In the genomic region with DNA sequence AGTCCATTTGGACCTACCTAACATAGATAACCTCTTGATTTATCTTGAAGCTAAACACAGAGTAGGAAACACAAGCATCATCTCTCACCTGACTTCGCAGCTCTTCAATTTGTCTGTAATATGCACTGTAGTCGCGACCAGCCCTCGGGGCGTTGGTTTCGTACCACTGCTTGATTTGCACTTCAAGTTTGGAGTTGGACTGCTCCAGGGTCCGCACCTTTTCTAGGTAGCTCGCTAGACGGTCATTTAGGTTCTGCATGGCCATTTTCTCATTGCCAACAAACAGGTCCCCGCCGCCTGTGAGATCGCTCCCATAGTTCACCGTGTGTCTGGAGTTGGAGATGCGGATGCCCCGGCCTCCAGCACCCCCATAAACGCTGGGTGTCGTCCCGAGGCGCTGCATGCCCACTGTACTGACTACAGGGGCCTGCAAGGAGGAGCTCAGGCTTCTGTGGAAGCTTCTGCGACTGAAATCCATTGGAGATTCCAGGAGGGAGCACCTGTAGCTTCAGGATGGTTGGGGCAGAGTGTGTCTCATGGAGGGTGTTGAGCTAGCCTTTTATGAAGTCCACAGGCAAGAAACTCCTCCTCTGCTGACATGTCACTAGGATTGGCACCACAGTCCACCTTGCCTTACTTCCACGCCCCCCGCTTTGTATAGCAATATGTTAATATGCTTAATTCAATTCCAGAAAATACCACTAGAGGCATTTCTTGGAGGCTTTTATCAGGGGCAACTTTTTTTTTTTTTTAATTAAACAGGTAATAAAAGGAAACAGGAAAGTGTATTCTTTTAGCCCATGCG, we compare ENCODE assay signal across 14 cellular contexts. TPM values are rescaled to one million over a fixed set of nuclear protein-coding genes. Genes with fewer than 3 reads are reported as not detected.
DNase-seq lines count a peak whose midpoint lies in the region; ATAC-seq and TF ChIP-seq lines count a peak whose summit lies in the region.
"Had no signal": no experiment of that assay in that cellular context is flagged by ENCODE, and none has a peak within 500 bp of the region (broad histone marks: within the 10 kb centered on the region; RNA-seq: fewer than 3 reads in every experiment).

A gene with protein sequence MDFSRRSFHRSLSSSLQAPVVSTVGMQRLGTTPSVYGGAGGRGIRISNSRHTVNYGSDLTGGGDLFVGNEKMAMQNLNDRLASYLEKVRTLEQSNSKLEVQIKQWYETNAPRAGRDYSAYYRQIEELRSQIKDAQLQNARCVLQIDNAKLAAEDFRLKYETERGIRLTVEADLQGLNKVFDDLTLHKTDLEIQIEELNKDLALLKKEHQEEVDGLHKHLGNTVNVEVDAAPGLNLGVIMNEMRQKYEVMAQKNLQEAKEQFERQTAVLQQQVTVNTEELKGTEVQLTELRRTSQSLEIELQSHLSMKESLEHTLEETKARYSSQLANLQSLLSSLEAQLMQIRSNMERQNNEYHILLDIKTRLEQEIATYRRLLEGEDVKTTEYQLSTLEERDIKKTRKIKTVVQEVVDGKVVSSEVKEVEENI (minus strand): TSS at position 535 of the 805 bp plus-strand sequence. CDS start 57 bp downstream, at position 478.

- no peaks in the 10 kb centered on the region for H3K27me3 ChIP-seq in brain microvascular endothelial cell (replicated peaks)
- no peaks in the 10 kb centered on the region for H3K27me3 ChIP-seq in mucosa of stomach (ENCODE audit: control insufficient read depth, insufficient read depth, low read length)

- no peak within 1 kb of the TSS for H3K4me3 Mint-ChIP-seq in Calu3 (ENCODE audit: low read depth, unreplicated experiment)
- H3K4me3 Mint-ChIP-seq: CD8-positive, alpha-beta memory T cell had no signal

- no peak within 1 kb of the TSS for H3K27ac ChIP-seq in brain microvascular endothelial cell
- H3K27ac ChIP-seq: suprapubic skin had no signal

- H3K9ac ChIP-seq in mucosa of stomach (ENCODE audit: low read length) = peak within 1 kb of the TSS; percentile 57

- no peak for DNase-seq in Calu3
- DNase-seq in Jurkat, Clone E6-1 (ENCODE audit: low read depth, low spot score) = peak; percentile 16
- DNase-seq in brain microvascular endothelial cell = no peak
- DNase-seq in glomerular visceral epithelial cell (ENCODE audit: extremely low spot score) = no peak
- no peak for DNase-seq in T-helper 9 cell
- no peak for DNase-seq in sciatic nerve (ENCODE audit: low spot score)
- DNase-seq in NCI-H510A (lab: John Stamatoyannopoulos, UW) = no peak
- DNase-seq: CD8-positive, alpha-beta memory T cell; NCI-H187 treated with DMSO at 0.1 percent for 48 hours; right cardiac atrium had no signal

- no TSS peak for BruUV-seq in Calu3 (replicated peaks; lab: Mats Ljungman, UMichigan)

- H3K4me1 ChIP-seq in mucosa of stomach (ENCODE audit: control insufficient read depth, insufficient read depth, low read length) = peaks cover 25% of the 10 kb centered on the region
- H3K4me1 ChIP-seq: suprapubic skin had no signal

- no peaks in the 10 kb centered on the region for H3K27me3 Mint-ChIP-seq in Calu3 (ENCODE audit: unreplicated experiment)

- no peak within 1 kb of the TSS for H3K4me3 ChIP-seq in Jurkat, Clone E6-1 (ENCODE audit: low read length)
- H3K4me3 ChIP-seq in brain microvascular endothelial cell (ENCODE audit: low read depth, low read length) (no peak within 1 kb of the TSS), mucosa of stomach (ENCODE audit: low read length) (peak within 1 kb of the TSS; percentile 32)
- H3K4me3 ChIP-seq: suprapubic skin had no signal

- intact Hi-C loops in Calu3 (cut with micrococcal nuclease; ENCODE audit: unreplicated experiment) (no loop called here), sciatic nerve (cut with DNase I) (no loop called here)

- in situ Hi-C loops in brain microvascular endothelial cell (cut with HindIII; ENCODE audit: low pct_ligation_motif_present, low sequenced_read_pairs) = no loop called here

- no peaks in the 10 kb centered on the region for H3K36me3 Mint-ChIP-seq in Calu3 (ENCODE audit: insufficient read depth, unreplicated experiment)
- H3K36me3 Mint-ChIP-seq: CD8-positive, alpha-beta memory T cell had no signal

- peaks cover 24% of the 10 kb centered on the region for H3K4me1 Mint-ChIP-seq in Calu3 (ENCODE audit: low read depth, unreplicated experiment)
- H3K4me1 Mint-ChIP-seq: CD8-positive, alpha-beta memory T cell had no signal

- no peak for ATAC-seq in sciatic nerve
- ATAC-seq: right cardiac atrium had no signal

- no peak within 1 kb of the TSS for H3K27ac Mint-ChIP-seq in Calu3 (ENCODE audit: unreplicated experiment)

- H3K36me3 ChIP-seq in brain microvascular endothelial cell (replicated peaks) = no peaks in the 10 kb centered on the region
- no peaks in the 10 kb centered on the region for H3K36me3 ChIP-seq in mucosa of stomach (ENCODE audit: control insufficient read depth, insufficient read depth, low read length)
- H3K36me3 ChIP-seq: suprapubic skin had no signal

- no peaks in the 10 kb centered on the region for H3K9me3 Mint-ChIP-seq in Calu3 (ENCODE audit: low read depth, unreplicated experiment)
- H3K9me3 Mint-ChIP-seq: CD8-positive, alpha-beta memory T cell had no signal

- CTCF ChIA-PET in Calu3 (lab: Charles Lee) = interaction anchor here (0.5 to 1.4 kb wide), 7 partner anchors 10 to 585 kb away, joined by 3 to 5 read pairs (median 3); no protein-coding TSS in a partner anchor

- H3K9me3 ChIP-seq in mucosa of stomach (ENCODE audit: control insufficient read depth, low read length) = no peaks in the 10 kb centered on the region
- H3K9me3 ChIP-seq: suprapubic skin had no signal

- TF ChIP-seq CTCF in Calu3 (IDR thresholded peaks at IDR 0.05; ENCODE audit: unreplicated experiment) (peak; percentile 53), brain microvascular endothelial cell (IDR thresholded peaks at IDR 0.05; ENCODE audit: low read depth, low read length, missing control alignments) (peak; percentile 22)

RNA-seq across cellular contexts. Expression of the gene that starts here (rescaled TPM):
- total RNA-seq in Calu3 (2022) = 0.66 and 1.7 TPM in 2 replicates
- not detected for polyA plus RNA-seq in Jurkat, Clone E6-1 (2012; ENCODE audit: insufficient read depth, insufficient read length)
- total RNA-seq in sciatic nerve = not detected
- total RNA-seq: bronchial epithelial cell; CD8-positive, alpha-beta memory T cell; right cardiac atrium; T-helper 2 cell treated with Interferon-gamma antibody and Interleukin-4, amounts not matched to agents 100 ng/mL and 5 ng/mL, for 36 hours had no signal
- polyA plus RNA-seq: CD8-positive, alpha-beta memory T cell had no signal
